26 cellular contexts compared by ENCODE assay signal in genomic region chr9:93661591-93661990, GRCh38.
"Had no signal": no experiment of that assay in that cellular context is flagged by ENCODE, and none has a peak within 500 bp of the region (broad histone marks: within the 10 kb centered on the region; RNA-seq: fewer than 3 reads in every experiment).

No MANE protein-coding gene starts in this region.

- H3K9me3 ChIP-seq: ovary, psoas muscle, right lobe of liver, sigmoid colon, suprapubic skin, testis, tibial artery, transverse colon, upper lobe of right lung, vagina had no signal

- H3K4me2 ChIP-seq: neural progenitor cell had no signal

- H3K4me3 ChIP-seq: neural progenitor cell, ovary, psoas muscle, right lobe of liver, sigmoid colon, suprapubic skin, testis, tibial artery, transverse colon, upper lobe of right lung, vagina had no signal

- H3K9ac ChIP-seq: neural progenitor cell, parathyroid adenoma had no signal

- DNase-seq: natural killer cell; occipital lobe; posterior cingulate gyrus; right cardiac atrium; sigmoid colon; small intestine; stimulated activated CD4-positive, alpha-beta T cell treated with anti-CD3 and anti-CD28 coated beads, Interleukin-15, amount 100 ng/mL, for 24 hours; stimulated activated CD4-positive, alpha-beta T cell treated with anti-CD3 and anti-CD28 coated beads, Interleukin-4, amount 100 ng/mL, for 1 hour; stimulated activated CD4-positive, alpha-beta T cell treated with anti-CD3 and anti-CD28 coated beads, Interleukin-4, amount 100 ng/mL, for 4 hours; stimulated activated CD8-positive, alpha-beta memory T cell treated with anti-CD3 and anti-CD28 coated beads, Interleukin-4, amount 100 ng/mL, for 48 hours; stimulated activated naive CD4-positive, alpha-beta T cell; stimulated activated naive CD8-positive, alpha-beta T cell treated with anti-CD3 and anti-CD28 coated beads, Interleukin-15, amount 100 ng/mL, for 72 hours; stimulated activated naive CD8-positive, alpha-beta T cell treated with anti-CD3 and anti-CD28 coated beads, Interleukin-15, Interleukin-2, amounts not matched to agents 100 U/mL and 50 U/mL, for 24 hours; substantia nigra; testis; upper lobe of right lung had no signal

- H2AFZ ChIP-seq: neural progenitor cell, parathyroid adenoma had no signal

- H3K4me1 ChIP-seq: neural progenitor cell, parathyroid adenoma, psoas muscle, right lobe of liver, sigmoid colon, suprapubic skin, testis, tibial artery, transverse colon, upper lobe of right lung, vagina had no signal

- H3K36me3 ChIP-seq: neural progenitor cell, ovary had no signal

- H3K79me2 ChIP-seq: parathyroid adenoma had no signal

- FAIRE-seq: small intestine had no signal

- H3K27ac ChIP-seq: neural progenitor cell, ovary, parathyroid adenoma, psoas muscle, right lobe of liver, sigmoid colon, suprapubic skin, testis, tibial artery, transverse colon, upper lobe of right lung, vagina had no signal

- ATAC-seq: natural killer cell; psoas muscle; right cardiac atrium; right lobe of liver; stimulated activated memory B cell treated with anti-CD40 and anti-IgM and Interleukin-4, amounts not matched to agents 10 μg/mL and 1 μg/mL and 100 μg/mL, for 72 hours; stimulated activated naive CD8-positive, alpha-beta T cell treated with anti-CD3 and anti-CD28 coated beads, Interleukin-15, amount 100 ng/mL, for 72 hours; stimulated activated naive CD8-positive, alpha-beta T cell treated with anti-CD3 and anti-CD28 coated beads, Interleukin-15, Interleukin-2, amounts not matched to agents 100 U/mL and 50 U/mL, for 24 hours; upper lobe of right lung had no signal

- H3K27me3 ChIP-seq: neural progenitor cell, ovary, right lobe of liver, sigmoid colon, suprapubic skin, testis, tibial artery, transverse colon, upper lobe of right lung, vagina had no signal
